ENCODE assay signal across 27 cellular contexts in genomic region chr2:24816404-24816803, GRCh38. TPM values are rescaled to one million over a fixed set of nuclear protein-coding genes. Genes with fewer than 3 reads are reported as not detected.
DNase-seq lines count a peak whose midpoint lies in the region; ATAC-seq, FAIRE-seq and TF ChIP-seq lines count a peak whose summit lies in the region.
"Had no signal": no experiment of that assay in that cellular context is flagged by ENCODE, and none has a peak within 500 bp of the region (broad histone marks: within the 10 kb centered on the region; RNA-seq: fewer than 3 reads in every experiment).

No MANE protein-coding gene starts in this region.

- H2BK12ac ChIP-seq in H9 (ENCODE audit: insufficient read length, low read depth, low read length), result no peak overlapping the region

- no peak overlapping the region for H3K56ac ChIP-seq in H9 (ENCODE audit: insufficient read length, low read depth, low read length)

- H3K23ac ChIP-seq in H9 (ENCODE audit: insufficient read length, low read depth, low read length), result no peak overlapping the region

- no peak for FAIRE-seq in endothelial cell of umbilical vein (lab: Jason Lieb, UNC)
- FAIRE-seq: islet of Langerhans had no signal

- H3K36me3 Mint-ChIP-seq in activated CD8-positive, alpha-beta T cell treated with anti-CD3 and anti-CD28 coated beads, Interleukin-2, amount 10 ng/mL, durations not matched to agents 7 days and 5 days (ENCODE audit: low read depth), result peaks cover 76% of the 10 kb centered on the region
- peaks cover 66% of the 10 kb centered on the region for H3K36me3 Mint-ChIP-seq in activated CD8-positive, alpha-beta T cell treated with anti-CD3 and anti-CD28 coated beads for 36 hours (ENCODE audit: low read depth)
- peaks cover 63 to 88% (median 86%) of the 10 kb centered on the region in 3 experiments for H3K36me3 Mint-ChIP-seq in H9 (ENCODE audit: insufficient read depth in 1 of 3, low read depth in 3 of 3)

- H3K27ac ChIP-seq in H9 (ENCODE audit: insufficient read length, low read depth, low read length) (no peak overlapping the region), endothelial cell of umbilical vein (ENCODE audit: insufficient read depth, low read depth, low read length) (peak overlapping the region; percentile 74), smooth muscle cell (ENCODE audit: low read depth) (peak overlapping the region; percentile 68), ovary (no peak overlapping the region)
- H3K27ac ChIP-seq: gastroesophageal sphincter, stomach, tibial nerve had no signal

- H2BK20ac ChIP-seq in H9 (ENCODE audit: low read depth, low read length, poor library complexity, severe bottlenecking), result no peak overlapping the region

- TF ChIP-seq CTCF in activated CD8-positive, alpha-beta T cell treated with anti-CD3 and anti-CD28 coated beads for 36 hours (IDR thresholded peaks at IDR 0.05), result no peak
- TF ChIP-seq CTCF in H9 (conservative IDR thresholded peaks at IDR 0.05) (no peak), endothelial cell of umbilical vein (IDR thresholded peaks at IDR 0.05; ENCODE audit: extremely low read depth in 1 of 2, insufficient read depth in 1 of 2, low read depth in 1 of 2, low read length in 2 of 2) (no peak), smooth muscle cell (IDR thresholded peaks at IDR 0.05; ENCODE audit: borderline replicate concordance, insufficient read depth, poor library complexity, severe bottlenecking) (no peak), ovary (IDR thresholded peaks at IDR 0.05) (no peak)

- H2BK15ac ChIP-seq in H9 (ENCODE audit: low read depth, low read length), result no peak overlapping the region

- no peak overlapping the region for H2AK5ac ChIP-seq in H9 (ENCODE audit: insufficient read length, low read length)

- TF ChIP-seq POLR2A in endothelial cell of umbilical vein (IDR thresholded peaks at IDR 0.05; ENCODE audit: low read depth, low read length) (no peak), ovary (IDR thresholded peaks at IDR 0.05) (no peak)

- dilution Hi-C loops in endothelial cell of umbilical vein (cut with MboI; ENCODE audit: extremely low pct_ligation_motif_present, low sequenced_read_pairs), result no loop called here

- H3K4me3 Mint-ChIP-seq in activated CD8-positive, alpha-beta T cell treated with anti-CD3 and anti-CD28 coated beads, Interleukin-2, amount 10 ng/mL, durations not matched to agents 7 days and 5 days, result no peak overlapping the region
- H3K4me3 Mint-ChIP-seq in activated CD8-positive, alpha-beta T cell treated with anti-CD3 and anti-CD28 coated beads for 36 hours, result no peak overlapping the region
- H3K4me3 Mint-ChIP-seq in H9, result no peak overlapping the region
- H3K4me3 Mint-ChIP-seq: activated CD4-positive, alpha-beta memory T cell treated with anti-CD3 and anti-CD28 coated beads for 36 hours; activated T-cell treated with anti-CD3 and anti-CD28 coated beads, Interleukin-2, amount 50 U/mL, for 4 hours; nephron had no signal

- WGBS in H9 (ENCODE audit: extremely low coverage, insufficient read length, low lambda C conversion rate), result no CpG with 5 or more reads among the region's 6 CpGs
- 96% methylated on average over 6 of the region's 6 CpGs for WGBS in smooth muscle cell (ENCODE audit: low lambda C conversion rate)
- 90 to 94% (median 93%) methylated on average over 6 of the region's 6 CpGs for WGBS in ovary, 3 donors

- no peaks in the 10 kb centered on the region for H3K9me3 ChIP-seq in H9 (ENCODE audit: control insufficient read depth, low read depth, low read length)
- H3K9me3 ChIP-seq in endothelial cell of umbilical vein (replicated peaks; ENCODE audit: control insufficient read depth, insufficient read depth, low read length), result no peaks in the 10 kb centered on the region
- no peaks in the 10 kb centered on the region for H3K9me3 ChIP-seq in smooth muscle cell (replicated peaks; ENCODE audit: low read depth)
- H3K9me3 ChIP-seq in ovary, result no peaks in the 10 kb centered on the region
- H3K9me3 ChIP-seq: BE2C, gastroesophageal sphincter, right lobe of liver, stomach, tibial nerve had no signal

- no peak overlapping the region for H3T11ph ChIP-seq in H9 (ENCODE audit: low read length)

- H3K4me2 ChIP-seq in H9 (ENCODE audit: insufficient read depth, insufficient read length, low read length) (no peak overlapping the region), endothelial cell of umbilical vein (ENCODE audit: insufficient read depth, low read length) (peak overlapping the region; percentile 52), smooth muscle cell (peak overlapping the region; percentile 10)

- DNase-seq in activated CD8-positive, alpha-beta T cell treated with anti-CD3 and anti-CD28 coated beads, Interleukin-2, amount 10 ng/mL, durations not matched to agents 7 days and 5 days, result peak; percentile 12
- DNase-seq in activated CD8-positive, alpha-beta T cell treated with anti-CD3 and anti-CD28 coated beads for 36 hours, result no peak
- DNase-seq in H9 (no peak), endothelial cell of umbilical vein (ENCODE audit: low read depth, low spot score) (no peak), smooth muscle cell (lab: John Stamatoyannopoulos, UW; ENCODE audit: unreplicated experiment) (no peak), ovary (no peak), NCI-H69 (lab: John Stamatoyannopoulos, UW) (no peak), NCI-H345 treated with DMSO at 0.1 percent for 48 hours (lab: John Stamatoyannopoulos, UW; ENCODE audit: unreplicated experiment) (no peak)
- DNase-seq: activated CD4-positive, alpha-beta memory T cell treated with anti-CD3 and anti-CD28 coated beads for 36 hours; activated CD4-positive, CD25-positive, alpha-beta regulatory T cell; activated naive CD4-positive, alpha-beta T cell treated with anti-CD3 and anti-CD28 coated beads, Interleukin-2, amount 50 U/mL, for 16 hours; activated T-cell treated with anti-CD3 and anti-CD28 coated beads, Interleukin-2, amount 50 U/mL, for 4 hours; amygdala; BE2C; COR-L47; DND-41; H7; left ventricle myocardium superior; NCI-H187; right lobe of liver; stimulated activated CD4-positive, alpha-beta T cell treated with anti-CD3 and anti-CD28 coated beads, Interleukin-15, amount 100 ng/mL, for 24 hours; stomach; T-helper 9 cell had no signal

- H3K4me3 ChIP-seq in endothelial cell of umbilical vein (replicated peaks in 1 of 3; ENCODE audit: insufficient read depth in 1 of 3, low read depth in 1 of 3, low read length in 3 of 3) (no peak overlapping the region), smooth muscle cell (no peak overlapping the region), ovary (no peak overlapping the region)
- H3K4me3 ChIP-seq: gastroesophageal sphincter, stomach, tibial nerve had no signal

- no peaks in the 10 kb centered on the region for H3K27me3 ChIP-seq in H9 (ENCODE audit: insufficient read depth, low read length)
- H3K27me3 ChIP-seq in endothelial cell of umbilical vein (ENCODE audit: control insufficient read depth in 2 of 2, insufficient read depth in 2 of 2, low read length in 2 of 2), result no peaks in the 10 kb centered on the region
- H3K27me3 ChIP-seq in smooth muscle cell (ENCODE audit: low read depth), result no peaks in the 10 kb centered on the region
- no peaks in the 10 kb centered on the region for H3K27me3 ChIP-seq in ovary
- H3K27me3 ChIP-seq: BE2C, gastroesophageal sphincter, right lobe of liver, stomach, tibial nerve had no signal

- H3K9ac ChIP-seq in H9 (ENCODE audit: extremely low read depth, insufficient read length, low read length), result no peak overlapping the region
- peak overlapping the region; percentile 29 for H3K9ac ChIP-seq in endothelial cell of umbilical vein (replicated peaks; ENCODE audit: extremely low read depth, insufficient read depth, low read length)
- H3K9ac ChIP-seq in smooth muscle cell (ENCODE audit: low read depth), result no peak overlapping the region

- H3K4me1 ChIP-seq in H9 (ENCODE audit: insufficient read depth, low read length) (peaks cover 4% of the 10 kb centered on the region; the same call in 1 of the 2 replicates), endothelial cell of umbilical vein (ENCODE audit: control insufficient read depth, extremely low read depth, insufficient read depth, low read length) (peaks cover 19% of the 10 kb centered on the region), smooth muscle cell (ENCODE audit: low read depth) (no peaks in the 10 kb centered on the region), ovary (ENCODE audit: insufficient read depth) (peaks cover 2% of the 10 kb centered on the region)
- H3K4me1 ChIP-seq: BE2C, gastroesophageal sphincter, stomach, tibial nerve had no signal

- intact Hi-C loops in activated CD8-positive, alpha-beta T cell treated with anti-CD3 and anti-CD28 coated beads for 36 hours (cut with micrococcal nuclease), result no loop called here
- intact Hi-C loops in endothelial cell of umbilical vein (cut with micrococcal nuclease), result no loop called here
- intact Hi-C loops in ovary (cut with DNase I), result no loop called here

- H3K79me1 ChIP-seq in H9 (ENCODE audit: insufficient read depth, low read depth, low read length, poor library complexity, severe bottlenecking), result no peaks in the 10 kb centered on the region

- no peak overlapping the region for H2BK5ac ChIP-seq in H9 (ENCODE audit: insufficient read length, low read length)

- peaks cover 8% of the 10 kb centered on the region for H3K4me1 Mint-ChIP-seq in activated CD8-positive, alpha-beta T cell treated with anti-CD3 and anti-CD28 coated beads, Interleukin-2, amount 10 ng/mL, durations not matched to agents 7 days and 5 days (ENCODE audit: low read depth)
- H3K4me1 Mint-ChIP-seq in activated CD8-positive, alpha-beta T cell treated with anti-CD3 and anti-CD28 coated beads for 36 hours (ENCODE audit: low read depth), result no peaks in the 10 kb centered on the region
- peaks cover 14 to 24% of the 10 kb centered on the region in 2 experiments for H3K4me1 Mint-ChIP-seq in H9

- no peaks in the 10 kb centered on the region for H3K27me3 Mint-ChIP-seq in activated CD8-positive, alpha-beta T cell treated with anti-CD3 and anti-CD28 coated beads, Interleukin-2, amount 10 ng/mL, durations not matched to agents 7 days and 5 days (ENCODE audit: low read depth)
- H3K27me3 Mint-ChIP-seq in activated CD8-positive, alpha-beta T cell treated with anti-CD3 and anti-CD28 coated beads for 36 hours, result no peaks in the 10 kb centered on the region
- H3K27me3 Mint-ChIP-seq in H9 (ENCODE audit: low read depth), result no peaks in the 10 kb centered on the region; the same call in 1 of the 2 replicates
- H3K27me3 Mint-ChIP-seq: activated CD4-positive, alpha-beta memory T cell treated with anti-CD3 and anti-CD28 coated beads for 36 hours had no signal

- H3K23me2 ChIP-seq in H9 (ENCODE audit: insufficient read length, low read depth, low read length, poor library complexity, severe bottlenecking), result no peaks in the 10 kb centered on the region

- POLR2A ChIA-PET in activated CD8-positive, alpha-beta T cell treated with anti-CD3 and anti-CD28 coated beads, Interleukin-2, amount 10 ng/mL, durations not matched to agents 7 days and 5 days (lab: Charles Lee), result no interaction called here
- POLR2A ChIA-PET in activated CD8-positive, alpha-beta T cell treated with anti-CD3 and anti-CD28 coated beads for 36 hours (lab: Charles Lee), result no interaction called here
- POLR2A ChIA-PET in endothelial cell of umbilical vein (lab: Charles Lee), result no interaction called here

- H3K79me2 ChIP-seq in H9 (ENCODE audit: insufficient read depth, low read length), result 0 out of 2 replicates have a peak, but pooled peaks cover 2% of the 10 kb centered on the region
- peaks cover 33% of the 10 kb centered on the region for H3K79me2 ChIP-seq in endothelial cell of umbilical vein (ENCODE audit: control insufficient read depth, insufficient read depth, low read length)
- peaks cover 17% of the 10 kb centered on the region for H3K79me2 ChIP-seq in smooth muscle cell (ENCODE audit: low read depth)

- ATAC-seq in activated CD8-positive, alpha-beta T cell treated with anti-CD3 and anti-CD28 coated beads, Interleukin-2, amount 10 ng/mL, durations not matched to agents 7 days and 5 days, result no peak
- ATAC-seq in activated CD8-positive, alpha-beta T cell treated with anti-CD3 and anti-CD28 coated beads for 36 hours, result no peak
- ATAC-seq: activated T-cell treated with anti-CD3 and anti-CD28 coated beads, Interleukin-2, amount 50 U/mL, for 4 hours; left ventricle myocardium superior had no signal

- H2AFZ ChIP-seq in H9 (ENCODE audit: low read length), result no peak overlapping the region
- no peak overlapping the region for H2AFZ ChIP-seq in endothelial cell of umbilical vein (ENCODE audit: low read depth, low read length)
- H2AFZ ChIP-seq in smooth muscle cell (ENCODE audit: low read depth), result no peak overlapping the region

- no peak overlapping the region for H3K27ac Mint-ChIP-seq in activated CD8-positive, alpha-beta T cell treated with anti-CD3 and anti-CD28 coated beads, Interleukin-2, amount 10 ng/mL, durations not matched to agents 7 days and 5 days
- H3K27ac Mint-ChIP-seq in activated CD8-positive, alpha-beta T cell treated with anti-CD3 and anti-CD28 coated beads for 36 hours, result no peak overlapping the region
- peak overlapping the region in 2 of 3 experiments; percentile 41 to 76; a peak in 2 of 7 replicates for H3K27ac Mint-ChIP-seq in H9
- H3K27ac Mint-ChIP-seq: activated CD4-positive, alpha-beta memory T cell treated with anti-CD3 and anti-CD28 coated beads for 36 hours had no signal

- TF ChIP-seq EP300 in ovary (IDR thresholded peaks at IDR 0.05), result no peak

- no peak overlapping the region for H4K5ac ChIP-seq in H9 (ENCODE audit: insufficient read length, low read depth, low read length)

- peaks cover 12 to 19% of the 10 kb centered on the region in 2 experiments for H3K36me3 ChIP-seq in endothelial cell of umbilical vein (ENCODE audit: control insufficient read depth in 2 of 2, extremely low read depth in 1 of 2, insufficient read depth in 2 of 2, low read length in 2 of 2)
- no peaks in the 10 kb centered on the region for H3K36me3 ChIP-seq in smooth muscle cell (ENCODE audit: low read depth)
- peaks cover 3% of the 10 kb centered on the region for H3K36me3 ChIP-seq in ovary
- H3K36me3 ChIP-seq: right lobe of liver had no signal

- H4K20me1 ChIP-seq in H9 (ENCODE audit: control insufficient read depth, insufficient read depth, insufficient read length) (no peaks in the 10 kb centered on the region), endothelial cell of umbilical vein (replicated peaks; ENCODE audit: control insufficient read depth, extremely low read depth, insufficient read depth, low read length) (no peaks in the 10 kb centered on the region), smooth muscle cell (ENCODE audit: low read depth) (no peaks in the 10 kb centered on the region)

- no peak overlapping the region for H3K4ac ChIP-seq in H9 (ENCODE audit: low read depth, low read length)

- H3K9me3 Mint-ChIP-seq in activated CD8-positive, alpha-beta T cell treated with anti-CD3 and anti-CD28 coated beads, Interleukin-2, amount 10 ng/mL, durations not matched to agents 7 days and 5 days (ENCODE audit: insufficient read depth), result no peaks in the 10 kb centered on the region
- H3K9me3 Mint-ChIP-seq in activated CD8-positive, alpha-beta T cell treated with anti-CD3 and anti-CD28 coated beads for 36 hours, result no peaks in the 10 kb centered on the region
- H3K9me3 Mint-ChIP-seq in H9, result peaks cover 0 to 3% of the 10 kb centered on the region in 2 experiments; a peak in 1 of 5 replicates
- H3K9me3 Mint-ChIP-seq: activated CD4-positive, alpha-beta memory T cell treated with anti-CD3 and anti-CD28 coated beads for 36 hours; activated T-cell treated with anti-CD3 and anti-CD28 coated beads, Interleukin-2, amount 50 U/mL, for 4 hours; nephron had no signal

- no peak overlapping the region for H3K18ac ChIP-seq in H9 (ENCODE audit: insufficient read length, low read depth, low read length)

- CTCF ChIA-PET in activated CD8-positive, alpha-beta T cell treated with anti-CD3 and anti-CD28 coated beads, Interleukin-2, amount 10 ng/mL, durations not matched to agents 7 days and 5 days (lab: Charles Lee), result interaction anchor here (0.7 kb wide), 1 partner anchor 12 kb away, joined by 3 read pairs; no protein-coding TSS in a partner anchor
- CTCF ChIA-PET in activated CD8-positive, alpha-beta T cell treated with anti-CD3 and anti-CD28 coated beads for 36 hours (lab: Charles Lee), result interaction anchor here (2.3 to 5.1 kb wide), 2 partner anchors 10 to 406 kb away, joined by 11 to 26 read pairs; no protein-coding TSS in a partner anchor
- CTCF ChIA-PET in endothelial cell of umbilical vein (lab: Charles Lee), result interaction anchor here (3.6 to 4.7 kb wide), 2 partner anchors 10 to 24 kb away, joined by 17 to 22 read pairs; partner anchors contain the start of genes CENPO and PTRHD1

- H2BK120ac ChIP-seq in H9 (ENCODE audit: low read depth, low read length, poor library complexity, severe bottlenecking), result no peak overlapping the region

- H3F3A ChIP-seq in smooth muscle cell (ENCODE audit: low read depth), result peaks cover 9% of the 10 kb centered on the region

- no peaks in the 10 kb centered on the region for H3K9me1 ChIP-seq in endothelial cell of umbilical vein (replicated peaks; ENCODE audit: control insufficient read depth, extremely low read depth, insufficient read depth, low read length)

- BruUV-seq in endothelial cell of umbilical vein (replicated peaks; lab: Mats Ljungman, UMichigan), result TSS peak; percentile 13

- H4K8ac ChIP-seq in H9 (replicated peaks; ENCODE audit: insufficient read length, low read depth, low read length), result no peak overlapping the region

- no peak overlapping the region for H3K14ac ChIP-seq in H9 (ENCODE audit: insufficient read depth, low read length)

- H4K91ac ChIP-seq in H9 (ENCODE audit: insufficient read length, low read depth, low read length), result no peak overlapping the region

RNA-seq across cellular contexts. Expression of gene CENPO, which starts 23.2 kb away (rescaled TPM):
- 10 to 100 TPM; 53.9 to 56.1 TPM for total RNA-seq in activated CD8-positive, alpha-beta T cell treated with anti-CD3 and anti-CD28 coated beads, Interleukin-2, amount 10 ng/mL, durations not matched to agents 7 days and 5 days
- total RNA-seq in activated CD8-positive, alpha-beta T cell treated with anti-CD3 and anti-CD28 coated beads for 36 hours, result 10 to 100 TPM; 40.7 to 41.9 TPM
- total RNA-seq in H9 (2021) (47.3 and 49.5 TPM in 2 replicates), endothelial cell of umbilical vein (42.2 and 45.3 TPM in 2 replicates), smooth muscle cell (14.1 and 14.7 TPM in 2 replicates), ovary (1 to 10 TPM; 1.0 to 3.9 (median 2.4) TPM)
- polyA plus RNA-seq in endothelial cell of umbilical vein (25.4 and 26.8 TPM in 2 replicates), smooth muscle cell (9.3 and 15.3 TPM in 2 replicates), ovary (1 to 10 TPM; 1.7 to 4.7 TPM)
- 27.1 and 29.8 TPM in 2 replicates for polyA plus RNA-seq in endothelial cell of umbilical vein (2011; cell fraction: cytosol; rRNA removed)
- polyA plus RNA-seq in endothelial cell of umbilical vein (2011; cell fraction: nucleus; rRNA removed), result 58.5 and 73.9 TPM in 2 replicates
- 18.1 and 31.8 TPM in 2 replicates for polyA plus RNA-seq in endothelial cell of umbilical vein (2012)
- polyA minus RNA-seq in endothelial cell of umbilical vein, result 37.4 and 43.3 TPM in 2 replicates
- polyA minus RNA-seq in endothelial cell of umbilical vein (2011; cell fraction: cytosol; rRNA and poly(A)+ RNA removed), result 20.9 TPM
- polyA minus RNA-seq in endothelial cell of umbilical vein (2011; cell fraction: nucleus; rRNA and poly(A)+ RNA removed), result 42.1 and 58.1 TPM in 2 replicates

RNA-seq across cellular contexts. Expression of gene PTRHD1, which starts 23.2 kb away (rescaled TPM):
- total RNA-seq in activated CD8-positive, alpha-beta T cell treated with anti-CD3 and anti-CD28 coated beads, Interleukin-2, amount 10 ng/mL, durations not matched to agents 7 days and 5 days, result 10 to 100 TPM; 28.9 to 32.9 TPM
- 10 to 100 TPM; 23.2 to 24.9 TPM for total RNA-seq in activated CD8-positive, alpha-beta T cell treated with anti-CD3 and anti-CD28 coated beads for 36 hours
- 43.7 and 44.3 TPM in 2 replicates for total RNA-seq in H9 (2021)
- total RNA-seq in endothelial cell of umbilical vein, result 35.6 and 41.1 TPM in 2 replicates
- 68.8 and 86.6 TPM in 2 replicates for polyA plus RNA-seq in endothelial cell of umbilical vein
- polyA plus RNA-seq in endothelial cell of umbilical vein (2011; cell fraction: cytosol; rRNA removed), result 64.3 and 64.5 TPM in 2 replicates
- 15.5 and 18.8 TPM in 2 replicates for polyA plus RNA-seq in endothelial cell of umbilical vein (2011; cell fraction: nucleus; rRNA removed)
- polyA plus RNA-seq in endothelial cell of umbilical vein (2012), result 55.3 and 56.8 TPM in 2 replicates
- 28.8 and 30.4 TPM in 2 replicates for polyA minus RNA-seq in endothelial cell of umbilical vein
- 23.8 TPM for polyA minus RNA-seq in endothelial cell of umbilical vein (2011; cell fraction: cytosol; rRNA and poly(A)+ RNA removed)
- 9.1 and 10.0 TPM in 2 replicates for polyA minus RNA-seq in endothelial cell of umbilical vein (2011; cell fraction: nucleus; rRNA and poly(A)+ RNA removed)
- total RNA-seq in smooth muscle cell, result 25.1 and 29.4 TPM in 2 replicates
- polyA plus RNA-seq in smooth muscle cell, result 32.5 and 38.7 TPM in 2 replicates
- total RNA-seq in ovary, result 10 to 100 TPM; 14.9 to 68.1 (median 21.1) TPM
- polyA plus RNA-seq in ovary, result 10 to 100 TPM; 21.0 to 57.8 TPM

Comparison
In these comparisons a context has a peak if more than half of its experiments do, and no peak if none do; other contexts are left out.
1. H3K27ac Mint-ChIP-seq: peak in H9 (2 of 3); none in activated CD8-positive, alpha-beta T cell treated with anti-CD3 and anti-CD28 coated beads, Interleukin-2, amount 10 ng/mL, durations not matched to agents 7 days and 5 days (single experiment) and activated CD8-positive, alpha-beta T cell treated with anti-CD3 and anti-CD28 coated beads for 36 hours (single experiment).
2. H3K27ac ChIP-seq: peak in endothelial cell of umbilical vein (single experiment) and smooth muscle cell (single experiment); none in H9 (single experiment) and ovary (0 of 2).